ENCODE assay signal across 8 cellular contexts in genomic region chr7:103796296-103796962, GRCh38.
"Had no signal": no experiment of that assay in that cellular context is flagged by ENCODE, and none has a peak within 500 bp of the region (broad histone marks: within the 10 kb centered on the region; RNA-seq: fewer than 3 reads in every experiment).

No MANE protein-coding gene starts in this region.

- H3K27ac ChIP-seq: HL-60 had no signal

- H3K9me3 Mint-ChIP-seq: HFFc6 had no signal

- H3K9me3 ChIP-seq: HAP-1 had no signal

- H3K4me3 ChIP-seq: HAP-1, K562 had no signal

- H3K36me3 ChIP-seq: HAP-1 had no signal

- H3K4me3 Mint-ChIP-seq: HFFc6 had no signal

- H3K27ac Mint-ChIP-seq: HFFc6 had no signal

- ATAC-seq: HCT116, K562 had no signal

- H3K4me1 ChIP-seq: HAP-1 had no signal

- DNase-seq: GOT3, H7, HFFc6, IMR-90 had no signal
